In genomic region chr9:26904671-26905070, GRCh38 we compare ENCODE assay signal across 14 cellular contexts. TPM values are rescaled to one million over a fixed set of nuclear protein-coding genes. Genes with fewer than 3 reads are reported as not detected.
DNase-seq lines count a peak whose midpoint lies in the region; ATAC-seq and TF ChIP-seq lines count a peak whose summit lies in the region.
"Had no signal": no experiment of that assay in that cellular context is flagged by ENCODE, and none has a peak within 500 bp of the region (broad histone marks: within the 10 kb centered on the region; RNA-seq: fewer than 3 reads in every experiment).

No MANE protein-coding gene starts in this region.

- H3K27me3 ChIP-seq in heart right ventricle (no peaks in the 10 kb centered on the region), right atrium auricular region (no peaks in the 10 kb centered on the region), adrenal gland (no peaks in the 10 kb centered on the region), A673 (replicated peaks; ENCODE audit: insufficient read depth, low read depth, low read length, poor library complexity) (no peaks in the 10 kb centered on the region), dorsolateral prefrontal cortex (no peaks in the 10 kb centered on the region)
- H3K27me3 ChIP-seq: BE2C had no signal

- DNase-seq in heart right ventricle: no peak
- DNase-seq in right atrium auricular region (ENCODE audit: low spot score): no peak
- DNase-seq in adrenal gland: no peak
- DNase-seq in myocyte (ENCODE audit: low read depth): peak; percentile 52
- DNase-seq in A673 (ENCODE audit: low spot score): no peak
- DNase-seq in HFFc6: no peak
- no peak for DNase-seq in dorsolateral prefrontal cortex
- DNase-seq: 8988T; BE2C; CD4-positive, alpha-beta memory T cell; DMS79; HCEC 1CT had no signal

- POLR2A ChIA-PET in A673 (lab: Charles Lee; ENCODE audit: low non-redundant PET): no interaction called here

- no peak for ATAC-seq in heart right ventricle
- ATAC-seq: HepG2 had no signal

- peaks cover 26% of the 10 kb centered on the region for H3K36me3 Mint-ChIP-seq in HFFc6 (ENCODE audit: low read depth)

- peak overlapping the region in 6 of 10 donors; percentile 24 to 57 (median 34) for H3K27ac ChIP-seq in heart right ventricle
- peak overlapping the region in 1 of 2 donors; percentile 75 for H3K27ac ChIP-seq in right atrium auricular region
- peak overlapping the region in 4 of 5 donors; percentile 33 to 62 (median 50) for H3K27ac ChIP-seq in adrenal gland
- H3K27ac ChIP-seq in A673 (ENCODE audit: low read depth, low read length, poor library complexity, severe bottlenecking): no peak overlapping the region
- H3K27ac ChIP-seq in dorsolateral prefrontal cortex: peak overlapping the region in 1 of 59 donors; percentile 23
- H3K27ac ChIP-seq: C4-2B had no signal

- TF ChIP-seq CTCF in heart right ventricle (IDR thresholded peaks at IDR 0.05) (no peak), right atrium auricular region (IDR thresholded peaks at IDR 0.05) (no peak), adrenal gland (IDR thresholded peaks at IDR 0.05) (no peak), A673 (conservative IDR thresholded peaks at IDR 0.05; ENCODE audit: low read depth, low read length) (no peak), HFFc6 (IDR thresholded peaks at IDR 0.05) (no peak), dorsolateral prefrontal cortex (IDR thresholded peaks at IDR 0.05 in 54 of 56, conservative IDR thresholded peaks at IDR 0.05 in 2 of 56; ENCODE audit: low read depth in 1 of 56, partially characterized antibody in 56 of 56) (no peak)

- H3K36me3 ChIP-seq in heart right ventricle: peaks cover 0 to 86% (median 12%) of the 10 kb centered on the region in 9 donors
- peaks cover 29% of the 10 kb centered on the region for H3K36me3 ChIP-seq in right atrium auricular region
- peaks cover 0 to 18% of the 10 kb centered on the region in 2 donors for H3K36me3 ChIP-seq in adrenal gland (replicated peaks in 1 of 2)
- H3K36me3 ChIP-seq in A673 (ENCODE audit: insufficient read depth, low read length, poor library complexity, severe bottlenecking): peaks cover 9% of the 10 kb centered on the region

- 43 to 63% methylated on average over 1 of the region's 1 CpG for WGBS in heart right ventricle, 2 donors
- 44 to 51% (median 48%) methylated on average over 1 of the region's 1 CpG for WGBS in adrenal gland, 4 donors

- intact Hi-C loops in heart right ventricle (cut with DNase I): no loop called here
- intact Hi-C loops in adrenal gland (cut with DNase I): no loop called here
- intact Hi-C loops in A673 (cut with micrococcal nuclease; ENCODE audit: unreplicated experiment): no loop called here
- intact Hi-C loops in dorsolateral prefrontal cortex (cut with DNase I): no loop called here

- H3K4me1 Mint-ChIP-seq in HFFc6 (ENCODE audit: low read depth): no peaks in the 10 kb centered on the region
- H3K4me1 Mint-ChIP-seq: CD4-positive, alpha-beta memory T cell had no signal

- H3K4me3 ChIP-seq in heart right ventricle (no peak overlapping the region), right atrium auricular region (no peak overlapping the region), adrenal gland (no peak overlapping the region), A673 (ENCODE audit: low read depth, low read length, poor library complexity, severe bottlenecking) (no peak overlapping the region), dorsolateral prefrontal cortex (no peak overlapping the region)

- CTCF ChIA-PET in A673 (lab: Charles Lee): no interaction called here

- no peaks in the 10 kb centered on the region for H3K27me3 Mint-ChIP-seq in HFFc6 (ENCODE audit: insufficient read depth)
- H3K27me3 Mint-ChIP-seq: CD4-positive, alpha-beta memory T cell had no signal

- H3K9me3 ChIP-seq in heart right ventricle (no peaks in the 10 kb centered on the region), right atrium auricular region (no peaks in the 10 kb centered on the region), adrenal gland (replicated peaks in 1 of 3) (no peaks in the 10 kb centered on the region), A673 (ENCODE audit: low read depth, low read length, poor library complexity, severe bottlenecking) (no peaks in the 10 kb centered on the region)
- H3K9me3 ChIP-seq: BE2C had no signal

- no peak overlapping the region for H3K27ac Mint-ChIP-seq in HFFc6

- H3K4me3 Mint-ChIP-seq in HFFc6: no peak overlapping the region
- H3K4me3 Mint-ChIP-seq: CD4-positive, alpha-beta memory T cell had no signal

- TF ChIP-seq POLR2A in adrenal gland (IDR thresholded peaks at IDR 0.05): no peak

- H3K4me1 ChIP-seq in heart right ventricle: peaks cover 0 to 22% (median 6%) of the 10 kb centered on the region in 9 donors
- H3K4me1 ChIP-seq in right atrium auricular region: peaks cover 0 to 9% of the 10 kb centered on the region in 2 donors
- H3K4me1 ChIP-seq in adrenal gland (replicated peaks in 1 of 2): peaks cover 15 to 29% of the 10 kb centered on the region in 2 donors
- no peaks in the 10 kb centered on the region for H3K4me1 ChIP-seq in A673 (ENCODE audit: insufficient read depth, low read length, poor library complexity, severe bottlenecking)
- H3K4me1 ChIP-seq: BE2C had no signal

- no peaks in the 10 kb centered on the region for H3K9me3 Mint-ChIP-seq in HFFc6
- H3K9me3 Mint-ChIP-seq: CD4-positive, alpha-beta memory T cell had no signal

- BruUV-seq in A673 (replicated peaks; lab: Mats Ljungman, UMichigan): no TSS peak

RNA-seq across cellular contexts. Expression of gene CAAP1, which starts 12.1 kb away (rescaled TPM):
- total RNA-seq in heart right ventricle: 1 to 10 TPM; 4.1 to 9.9 (median 7.6) TPM
- polyA plus RNA-seq in heart right ventricle: 10 to 100 TPM in 1 of 2 donors, 1 to 10 TPM in 1; 4.6 to 12.2 TPM
- 10 to 100 TPM in 1 of 2 donors, 1 to 10 TPM in 1; 8.6 to 10.2 TPM for total RNA-seq in right atrium auricular region
- total RNA-seq in adrenal gland: 10 to 100 TPM; 19.2 to 62.4 (median 36.1) TPM
- polyA plus RNA-seq in adrenal gland: 10 to 100 TPM; 25.2 to 30.8 (median 29.8) TPM
- 25.5 and 30.1 TPM in 2 replicates for total RNA-seq in myocyte
- polyA plus RNA-seq in myocyte (2012): 14.2 TPM
- total RNA-seq in A673 (2021): 9.1 and 10.0 TPM in 2 replicates
- 10 to 100 TPM; 12.1 to 15.3 (median 13.7) TPM for total RNA-seq in HFFc6 (2021; fragmentation: NEBNext Ultra II Directional; extraction: Animal tissue kit (Norgen Biotek cat#: 25700))
- total RNA-seq in dorsolateral prefrontal cortex: 10 to 100 TPM in 76 of 120 experiments, 1 to 10 TPM in 44; 6.6 to 18.7 (median 10.8) TPM

RNA-seq across cellular contexts. Expression of gene PLAA, which starts 42.4 kb away (rescaled TPM):
- 10 to 100 TPM; 30.9 to 40.4 (median 34.9) TPM for total RNA-seq in heart right ventricle
- polyA plus RNA-seq in heart right ventricle: 10 to 100 TPM in 1 of 2 donors, 1 to 10 TPM in 1; 9.1 to 14.8 TPM
- total RNA-seq in right atrium auricular region: 10 to 100 TPM; 19.7 to 24.4 TPM
- 10 to 100 TPM; 30.9 to 89.8 (median 40.8) TPM for total RNA-seq in adrenal gland
- 10 to 100 TPM; 12.8 to 62.2 (median 13.6) TPM for polyA plus RNA-seq in adrenal gland
- total RNA-seq in myocyte: 44.8 and 47.2 TPM in 2 replicates
- 27.6 TPM for polyA plus RNA-seq in myocyte (2012)
- 35.4 and 36.4 TPM in 2 replicates for total RNA-seq in A673 (2021)
- 10 to 100 TPM; 33.4 to 37.9 (median 36.7) TPM for total RNA-seq in HFFc6 (2021; fragmentation: NEBNext Ultra II Directional; extraction: Animal tissue kit (Norgen Biotek cat#: 25700))
- total RNA-seq in dorsolateral prefrontal cortex: 10 to 100 TPM; 16.3 to 40.7 (median 27.7) TPM

RNA-seq across cellular contexts. Expression of gene IFT74, which starts 51.5 kb away (rescaled TPM):
- total RNA-seq in heart right ventricle (10 to 100 TPM in 8 of 10 donors, 1 to 10 TPM in 2; 7.3 to 13.4 (median 11.0) TPM), right atrium auricular region (10 to 100 TPM in 1 of 2 donors, 1 to 10 TPM in 1; 9.0 to 10.6 TPM), adrenal gland (10 to 100 TPM; 12.1 to 24.7 (median 18.7) TPM), myocyte (20.0 and 30.8 TPM in 2 replicates), A673 (2021) (9.3 and 12.4 TPM in 2 replicates), dorsolateral prefrontal cortex (10 to 100 TPM in 116 of 120 experiments, 1 to 10 TPM in 4; 8.9 to 23.7 (median 13.5) TPM)
- polyA plus RNA-seq in heart right ventricle (1 to 10 TPM; 5.8 to 7.2 TPM), adrenal gland (10 to 100 TPM; 15.1 to 29.8 (median 18.5) TPM)
- 6.8 TPM for polyA plus RNA-seq in myocyte (2012)
- 10 to 100 TPM; 12.1 to 15.7 (median 12.8) TPM for total RNA-seq in HFFc6 (2021; fragmentation: NEBNext Ultra II Directional; extraction: Animal tissue kit (Norgen Biotek cat#: 25700))
